ENCODE assay signal across 8 cellular contexts in the genomic region with DNA sequence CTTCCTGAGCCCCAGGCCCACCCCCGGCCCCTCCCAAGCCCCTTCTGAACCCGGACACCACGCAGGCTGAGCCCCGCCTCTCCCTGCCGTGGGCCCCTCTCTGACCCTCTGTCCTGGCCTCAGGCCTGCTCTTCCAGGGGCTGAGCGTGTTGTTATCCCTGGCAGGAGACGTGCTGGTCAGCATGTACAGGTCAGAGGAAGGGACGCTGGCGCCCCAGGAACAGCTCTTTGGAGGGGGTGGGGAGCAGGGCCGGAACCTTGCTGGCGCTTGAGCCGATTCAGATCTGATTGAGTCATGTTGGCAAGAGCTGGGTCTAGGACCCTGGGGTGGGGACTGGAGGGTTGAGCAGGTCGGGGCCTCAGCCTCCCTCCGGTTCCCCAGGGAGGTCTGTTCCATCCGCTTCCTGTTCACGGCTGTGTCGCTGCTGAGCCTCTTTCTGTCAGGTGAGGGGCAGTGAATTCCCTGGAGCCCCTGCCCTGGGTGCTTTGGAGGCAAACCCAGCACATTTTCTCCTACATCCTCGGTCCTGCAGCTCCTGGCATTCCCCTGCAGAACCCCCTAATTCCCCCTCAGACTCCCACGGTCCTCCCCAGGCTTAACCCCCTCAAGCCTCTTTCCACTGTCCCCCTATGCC. TPM values are rescaled to one million over a fixed set of nuclear protein-coding genes. Genes with fewer than 3 reads are reported as not detected.
DNase-seq lines count a peak whose midpoint lies in the region; ATAC-seq, FAIRE-seq and TF ChIP-seq lines count a peak whose summit lies in the region.

No MANE protein-coding gene starts in this region.

- H3K4me2 ChIP-seq in DOHH2 (ENCODE audit: low read length) (peak overlapping the region; percentile 77), GM12878 (ENCODE audit: control insufficient read depth, insufficient read depth) (peak overlapping the region; percentile 95)

- no peak; the same call in 1 of the 2 replicates for TF ChIP-seq POLR2A in GM12878 (IDR thresholded peaks at IDR 0.05; ENCODE audit: low read depth, low read length)

- 0 out of 2 replicates have a peak, but pooled peaks have one; percentile 9 for TF ChIP-seq RAD21 in GM12878 (IDR thresholded peaks at IDR 0.05; ENCODE audit: insufficient read depth, low read depth, low read length)

- H3K27ac ChIP-seq in DOHH2 (ENCODE audit: low read depth, low read length) (peak overlapping the region; percentile 18), HUES6 (ENCODE audit: low read depth, low read length) (no peak overlapping the region), GM12878 (ENCODE audit: control insufficient read depth, insufficient read depth) (peak overlapping the region; percentile 68), skeletal muscle tissue (ENCODE audit: low read depth, low read length) (peak overlapping the region; percentile 57)

- H3K27me3 ChIP-seq in DOHH2 (ENCODE audit: control insufficient read depth, low read length) (peaks cover 9% of the 10 kb centered on the region; the same call in 1 of the 2 replicates), HUES6 (ENCODE audit: control insufficient read depth, insufficient read depth, low read length) (peaks cover 11% of the 10 kb centered on the region), GM12878 (replicated peaks in 1 of 2; ENCODE audit: control insufficient read depth in 2 of 2, insufficient read depth in 2 of 2, low read length in 1 of 2) (no peaks in the 10 kb centered on the region), iPS-15b (ENCODE audit: control insufficient read depth, insufficient read depth, low read length) (peaks cover 15% of the 10 kb centered on the region), skeletal muscle tissue (ENCODE audit: control insufficient read depth in 3 of 3, insufficient read depth in 3 of 3, low read length in 3 of 3) (peaks cover 0 to 26% (median 11%) of the 10 kb centered on the region in 3 donors)

- intact Hi-C loops in GM12878 (cut with micrococcal nuclease; ENCODE audit: unreplicated experiment), result loop anchor here (2.0 to 10.0 kb wide), 3 partner anchors 47 to 153 kb away; a partner anchor contains a TSS

- POLR2A ChIA-PET in GM12878 (lab: Charles Lee), result interaction anchor here (0.6 to 5.0 kb wide), 7 partner anchors 32 to 151 kb away, joined by 3 to 24 read pairs (median 4); a partner anchor contains a TSS

- peaks cover 10% of the 10 kb centered on the region for H3F3A ChIP-seq in DOHH2 (ENCODE audit: control insufficient read depth, insufficient read depth)

- no peak for FAIRE-seq in GM12878 (lab: Jason Lieb, UNC)

- no TSS peak for BruUV-seq in GM12878 (replicated peaks; lab: Mats Ljungman, UMichigan)

- RAD21 ChIA-PET in GM12878 (lab: Charles Lee; ENCODE audit: unreplicated experiment), result interaction anchor here (0.6 to 3.1 kb wide), 7 partner anchors 13 to 715 kb away, joined by 4 to 29 read pairs (median 4); a partner anchor contains a TSS

- H4K20me1 ChIP-seq in DOHH2 (ENCODE audit: control insufficient read depth, insufficient read depth, low read depth, low read length), result no peaks in the 10 kb centered on the region
- H4K20me1 ChIP-seq in GM12878 (ENCODE audit: control insufficient read depth, insufficient read depth), result no peaks in the 10 kb centered on the region

- CTCF ChIA-PET in GM12878 (lab: Yijun Ruan, JAX), result interaction anchor here (0.6 to 4.0 kb wide), 13 partner anchors 12 to 154 kb away, joined by 3 to 31 read pairs (median 3); no protein-coding TSS in a partner anchor

- H3K4me1 ChIP-seq in DOHH2 (ENCODE audit: control insufficient read depth, low read length), result peaks cover 54% of the 10 kb centered on the region
- H3K4me1 ChIP-seq in HUES6 (ENCODE audit: control insufficient read depth, insufficient read depth, low read length), result peaks cover 17% of the 10 kb centered on the region
- H3K4me1 ChIP-seq in GM12878 (ENCODE audit: control insufficient read depth, insufficient read depth, low read length), result peaks cover 30% of the 10 kb centered on the region
- no peaks in the 10 kb centered on the region for H3K4me1 ChIP-seq in iPS-15b (ENCODE audit: control insufficient read depth, insufficient read depth, low read length)
- H3K4me1 ChIP-seq in skeletal muscle tissue (ENCODE audit: control insufficient read depth in 3 of 3, insufficient read depth in 3 of 3, low read length in 3 of 3), result peaks cover 28 to 40% (median 33%) of the 10 kb centered on the region in 3 donors

- peak overlapping the region; percentile 93 for H2AFZ ChIP-seq in GM12878 (ENCODE audit: control insufficient read depth, low read depth, low read length)

- H3K36me3 ChIP-seq in DOHH2 (ENCODE audit: control insufficient read depth, low read length), result peaks cover 8% of the 10 kb centered on the region; the same call in 1 of the 2 replicates
- H3K36me3 ChIP-seq in HUES6 (ENCODE audit: control insufficient read depth, insufficient read depth, low read length), result peaks cover 3% of the 10 kb centered on the region; the same call in 1 of the 2 replicates
- peaks cover 0 to 1% of the 10 kb centered on the region in 2 experiments; a peak in 1 of 4 replicates for H3K36me3 ChIP-seq in GM12878 (ENCODE audit: control insufficient read depth in 2 of 2, insufficient read depth in 2 of 2, low read length in 1 of 2)
- no peaks in the 10 kb centered on the region for H3K36me3 ChIP-seq in iPS-15b (ENCODE audit: control insufficient read depth, insufficient read depth, low read length)
- peaks cover 4 to 8% (median 5%) of the 10 kb centered on the region in 3 donors for H3K36me3 ChIP-seq in skeletal muscle tissue (ENCODE audit: control insufficient read depth in 3 of 3, insufficient read depth in 3 of 3, low read length in 3 of 3)

- DNase-seq in SHP77 (lab: John Stamatoyannopoulos, UW) (peak; percentile 79 to 83), GM12878 (ENCODE audit: low read depth, low spot score) (peak; percentile 37), H4 (ENCODE audit: low spot score) (no peak)

- under 1% methylated on average over 17 of the region's 19 CpGs for WGBS in GM12878 (ENCODE audit: insufficient coverage, insufficient replicate concordance, low lambda C conversion rate, missing lambda C conversion rate)

- SMC1A ChIA-PET in GM12878 (lab: Charles Lee; ENCODE audit: uncharacterized antibody, unreplicated experiment), result interaction anchor here (0.7 to 2.2 kb wide), 8 partner anchors 9 to 265 kb away, joined by 3 to 10 read pairs (median 4); a partner anchor contains a TSS

- H3K9me2 ChIP-seq in DOHH2 (replicated peaks; ENCODE audit: control insufficient read depth, low read length), result no peaks in the 10 kb centered on the region

- H3K4me3 ChIP-seq in DOHH2 (ENCODE audit: low read length) (peak overlapping the region; percentile 70), HUES6 (ENCODE audit: low read depth, low read length) (peak overlapping the region; percentile 70), GM12878 (peak overlapping the region; percentile 99), iPS-15b (ENCODE audit: low read depth, low read length) (peak overlapping the region; percentile 70), skeletal muscle tissue (ENCODE audit: low read length in 3 of 3) (peak overlapping the region; percentile 63 to 72 (median 66))

- in situ Hi-C loops in GM12878 (cut with MboI), result no loop called here

- peak; percentile 35 for ATAC-seq in GM12878
- no peak for ATAC-seq in HG03097 (IDR thresholded peaks at IDR 0.05; ENCODE audit: low FRiP score, unreplicated experiment)

- H3K9me3 ChIP-seq in DOHH2 (ENCODE audit: control insufficient read depth, insufficient read depth, low read length) (no peaks in the 10 kb centered on the region), HUES6 (ENCODE audit: control insufficient read depth, insufficient read depth, low read depth, low read length) (no peaks in the 10 kb centered on the region), GM12878 (replicated peaks; ENCODE audit: control insufficient read depth, insufficient read depth, low read length) (no peaks in the 10 kb centered on the region; the same call in 2 of the 3 replicates), iPS-15b (ENCODE audit: control insufficient read depth, insufficient read depth, low read length) (no peaks in the 10 kb centered on the region), skeletal muscle tissue (ENCODE audit: control insufficient read depth in 3 of 3, low read length in 3 of 3) (no peaks in the 10 kb centered on the region)

- TF ChIP-seq CTCF in DOHH2 (IDR thresholded peaks at IDR 0.05; ENCODE audit: low read depth, low read length, poor library complexity, severe bottlenecking) (peak; percentile 53), GM12878 (IDR thresholded peaks at IDR 0.05 in 2 of 3, conservative IDR thresholded peaks at IDR 0.05 in 1 of 3; ENCODE audit: control insufficient read depth in 2 of 3, extremely low read depth in 1 of 3, insufficient read depth in 1 of 3, low read depth in 3 of 3, low read length in 3 of 3) (peak; percentile 40 to 43 (median 41); a peak in 4 of 6 replicates)

- 0 out of 4 replicates have a peak, but pooled peaks of 1 of the 2 experiments have one; percentile 24 for TF ChIP-seq EP300 in GM12878 (IDR thresholded peaks at IDR 0.05; ENCODE audit: borderline replicate concordance in 1 of 2, control insufficient read depth in 1 of 2, low read depth in 2 of 2, low read length in 2 of 2)

- no peaks in the 10 kb centered on the region for H3K79me2 ChIP-seq in DOHH2 (ENCODE audit: control insufficient read depth, low read length)
- no peaks in the 10 kb centered on the region; the same call in none of the 2 replicates for H3K79me2 ChIP-seq in GM12878 (ENCODE audit: control insufficient read depth, insufficient read depth, low read length)

- H3K9ac ChIP-seq in HUES6 (ENCODE audit: low read length), result no peak overlapping the region
- H3K9ac ChIP-seq in GM12878 (ENCODE audit: control insufficient read depth, insufficient read depth, low read length), result peak overlapping the region; percentile 72
- no peak overlapping the region for H3K9ac ChIP-seq in iPS-15b (ENCODE audit: low read depth, low read length)
- peak overlapping the region; percentile 52 to 68 (median 61) for H3K9ac ChIP-seq in skeletal muscle tissue (ENCODE audit: low read depth in 1 of 3, low read length in 3 of 3)

RNA-seq across cellular contexts. Expression of a gene that starts 1.9 kb away (rescaled TPM):
- 7.6 and 10.3 TPM in 2 replicates for total RNA-seq in GM12878 (2013; cell fraction: nucleolus; rRNA removed)
- total RNA-seq in GM12878 (2014; rRNA removed) (3.1 and 3.5 TPM in 2 replicates), GM12878 (2014; rRNA removed; fragmentation: Illumina TruSeq; extraction: Trizol) (2.0 and 2.1 TPM in 2 replicates), GM12878 (2021) (4.1 and 5.5 TPM in 2 replicates), skeletal muscle tissue (1.0 TPM)
- polyA plus RNA-seq in GM12878 (2011; ENCODE audit: low read depth), result 5.1 TPM
- polyA plus RNA-seq in GM12878 (2011; rRNA removed) (7.4 and 12.5 TPM in 2 replicates), GM12878 (2014; fragmentation: Illumina TruSeq; extraction: Trizol) (0.27 and 0.90 TPM in 2 replicates), GM12878 (2014; fragmentation: Nextera tagmentation; extraction: Ambion mirVana) (1 to 10 TPM; 1.6 to 2.4 TPM), GM12878 (2014; rRNA removed) (2.4 and 3.7 TPM in 2 replicates), GM12878 (2016; fragmentation: Nextera tagmentation; extraction: Ambion mirVana) (1 to 10 TPM; 1.6 to 3.5 TPM)
- 22.9 and 24.4 TPM in 2 replicates for polyA plus RNA-seq in GM12878 (2011; cell fraction: cytosol; rRNA removed)
- 36.0 and 72.8 TPM in 2 replicates for polyA plus RNA-seq in GM12878 (2011; cell fraction: nucleus; rRNA removed)
- 18.6 and 21.8 TPM in 2 replicates for polyA plus RNA-seq in GM12878 (2012)
- 5.4 and 11.1 TPM in 2 replicates for polyA minus RNA-seq in GM12878 (2011; rRNA and poly(A)+ RNA removed)
- polyA minus RNA-seq in GM12878 (2011; cell fraction: cytosol; rRNA and poly(A)+ RNA removed), result 4.5 and 7.2 TPM in 2 replicates
- 5.3 and 6.0 TPM in 2 replicates for polyA minus RNA-seq in GM12878 (2011; cell fraction: nucleus; rRNA and poly(A)+ RNA removed)
- total RNA-seq in H4 (2014; rRNA removed; shearing (Covaris generic)), result 0.45 TPM in 1 of 2 replicates, not detected in the other

RNA-seq across cellular contexts. Expression of a gene that starts 47.2 kb away (rescaled TPM):
- 116 and 119 TPM in 2 replicates for total RNA-seq in GM12878 (2013; cell fraction: nucleolus; rRNA removed)
- total RNA-seq in GM12878 (2014; rRNA removed), result 185 and 191 TPM in 2 replicates
- total RNA-seq in GM12878 (2014; rRNA removed; fragmentation: Illumina TruSeq; extraction: Trizol), result 75.7 and 84.9 TPM in 2 replicates
- 209 and 214 TPM in 2 replicates for total RNA-seq in GM12878 (2021)
- 241 TPM for polyA plus RNA-seq in GM12878 (2011; ENCODE audit: low read depth)
- 90.0 and 125 TPM in 2 replicates for polyA plus RNA-seq in GM12878 (2011; rRNA removed)
- 216 and 299 TPM in 2 replicates for polyA plus RNA-seq in GM12878 (2011; cell fraction: cytosol; rRNA removed)
- polyA plus RNA-seq in GM12878 (2011; cell fraction: nucleus; rRNA removed), result 406 and 469 TPM in 2 replicates
- polyA plus RNA-seq in GM12878 (2012), result 202 and 220 TPM in 2 replicates
- polyA plus RNA-seq in GM12878 (2014; fragmentation: Illumina TruSeq; extraction: Trizol), result 96.9 and 136 TPM in 2 replicates
- polyA plus RNA-seq in GM12878 (2014; fragmentation: Nextera tagmentation; extraction: Ambion mirVana), result 100 to 1,000 TPM in 1 of 2 experiments, 10 to 100 TPM in 1; 85.7 to 127 TPM
- polyA plus RNA-seq in GM12878 (2014; rRNA removed), result 155 and 157 TPM in 2 replicates
- 100 to 1,000 TPM; 165 to 184 TPM for polyA plus RNA-seq in GM12878 (2016; fragmentation: Nextera tagmentation; extraction: Ambion mirVana)
- 126 TPM in 2 replicates for polyA minus RNA-seq in GM12878 (2011; rRNA and poly(A)+ RNA removed)
- 71.8 and 78.3 TPM in 2 replicates for polyA minus RNA-seq in GM12878 (2011; cell fraction: cytosol; rRNA and poly(A)+ RNA removed)
- polyA minus RNA-seq in GM12878 (2011; cell fraction: nucleus; rRNA and poly(A)+ RNA removed), result 91.3 and 138 TPM in 2 replicates
- total RNA-seq in skeletal muscle tissue, result 116 TPM
- total RNA-seq in H4 (2014; rRNA removed; shearing (Covaris generic)), result 174 and 204 TPM in 2 replicates

RNA-seq across cellular contexts. Expression of a gene that starts 47.2 kb away (rescaled TPM):
- 119 and 124 TPM in 2 replicates for total RNA-seq in GM12878 (2013; cell fraction: nucleolus; rRNA removed)
- total RNA-seq in GM12878 (2014; rRNA removed) (42.4 and 51.4 TPM in 2 replicates), GM12878 (2014; rRNA removed; fragmentation: Illumina TruSeq; extraction: Trizol) (61.5 and 68.4 TPM in 2 replicates), GM12878 (2021) (119 and 126 TPM in 2 replicates), skeletal muscle tissue (38.6 TPM)
- polyA plus RNA-seq in GM12878 (2011; ENCODE audit: low read depth), result 24.1 TPM
- polyA plus RNA-seq in GM12878 (2011; rRNA removed) (142 and 153 TPM in 2 replicates), GM12878 (2014; fragmentation: Illumina TruSeq; extraction: Trizol) (136 and 144 TPM in 2 replicates), GM12878 (2014; fragmentation: Nextera tagmentation; extraction: Ambion mirVana) (10 to 100 TPM in 1 of 2 experiments, 1 to 10 TPM in 1; 4.7 to 11.4 TPM), GM12878 (2014; rRNA removed) (61.5 and 70.9 TPM in 2 replicates), GM12878 (2016; fragmentation: Nextera tagmentation; extraction: Ambion mirVana) (10 to 100 TPM; 46.6 to 48.6 TPM)
- polyA plus RNA-seq in GM12878 (2011; cell fraction: cytosol; rRNA removed), result 123 and 124 TPM in 2 replicates
- 91.3 and 119 TPM in 2 replicates for polyA plus RNA-seq in GM12878 (2011; cell fraction: nucleus; rRNA removed)
- 34.4 and 39.2 TPM in 2 replicates for polyA plus RNA-seq in GM12878 (2012)
- polyA minus RNA-seq in GM12878 (2011; rRNA and poly(A)+ RNA removed), result 217 and 230 TPM in 2 replicates
- 22.3 and 47.3 TPM in 2 replicates for polyA minus RNA-seq in GM12878 (2011; cell fraction: cytosol; rRNA and poly(A)+ RNA removed)
- polyA minus RNA-seq in GM12878 (2011; cell fraction: nucleus; rRNA and poly(A)+ RNA removed), result 25.1 and 56.5 TPM in 2 replicates
- total RNA-seq in H4 (2014; rRNA removed; shearing (Covaris generic)), result 37.1 and 62.3 TPM in 2 replicates

Comparison
In these comparisons a context has a peak if more than half of its experiments do, and no peak if none do; other contexts are left out.
1. H3K9ac ChIP-seq: peak in GM12878 (single experiment) and skeletal muscle tissue (3 of 3); none in HUES6 (single experiment) and iPS-15b (single experiment).
2. Peak in every context shown above with its lines, with median percentiles within 50 percentile points of each other: H3K4me3 ChIP-seq.